8 cellular contexts compared by ENCODE assay signal in genomic region chr5:177592010-177592834, GRCh38. TPM values are rescaled to one million over a fixed set of nuclear protein-coding genes. Genes with fewer than 3 reads are reported as not detected.
DNase-seq lines count a peak whose midpoint lies in the region; ATAC-seq, FAIRE-seq and TF ChIP-seq lines count a peak whose summit lies in the region.

Gene TMED9 (plus strand): TSS chr5:177592203. CDS start chr5:177592215, 12 bp downstream.

- peak; percentile 85 for FAIRE-seq in endothelial cell of umbilical vein (lab: Jason Lieb, UNC)

- no peaks in the 10 kb centered on the region for H3K9me3 ChIP-seq in OCI-LY1 (ENCODE audit: low read length)
- no peaks in the 10 kb centered on the region for H3K9me3 ChIP-seq in endothelial cell of umbilical vein (replicated peaks; ENCODE audit: control insufficient read depth, insufficient read depth, low read length)

- H3K79me2 ChIP-seq in OCI-LY1 (ENCODE audit: insufficient read depth, low read length) (peaks cover 5% of the 10 kb centered on the region; the same call in 1 of the 2 replicates), endothelial cell of umbilical vein (ENCODE audit: control insufficient read depth, insufficient read depth, low read length) (peaks cover 23% of the 10 kb centered on the region)

- intact Hi-C loops in endothelial cell of umbilical vein (cut with micrococcal nuclease): loop anchor here (1.0 to 10.0 kb wide), 4 partner anchors 8 to 1207 kb away; partner anchors contain the start of genes B4GALT7, FAM193B, HIGD2A and NOP16

- POLR2A ChIA-PET in endothelial cell of umbilical vein (lab: Charles Lee): no interaction called here

- BruUV-seq in endothelial cell of umbilical vein (replicated peaks; lab: Mats Ljungman, UMichigan): TSS peak; percentile 52

- H3K4me1 ChIP-seq in OCI-LY1 (ENCODE audit: insufficient read depth, low read length, severe bottlenecking) (peaks cover 16% of the 10 kb centered on the region), endothelial cell of umbilical vein (ENCODE audit: control insufficient read depth, extremely low read depth, insufficient read depth, low read length) (peaks cover 9% of the 10 kb centered on the region)

- H3K4me2 ChIP-seq in OCI-LY1 (ENCODE audit: low read length) (peak within 1 kb of the TSS; percentile 75), endothelial cell of umbilical vein (ENCODE audit: insufficient read depth, low read length) (peak within 1 kb of the TSS; percentile 67)

- H3K27ac ChIP-seq in OCI-LY1 (ENCODE audit: low read depth, low read length, poor library complexity, severe bottlenecking) (peak within 1 kb of the TSS; percentile 72), endothelial cell of umbilical vein (ENCODE audit: insufficient read depth, low read depth, low read length) (peak within 1 kb of the TSS; percentile 64)

- TF ChIP-seq POLR2A in endothelial cell of umbilical vein (IDR thresholded peaks at IDR 0.05; ENCODE audit: low read depth, low read length): peak; percentile 96

- DNase-seq in CMK (ENCODE audit: low read depth): peak; percentile 50
- DNase-seq in activated T-cell treated with anti-CD3 and anti-CD28 coated beads for 1 hour (ENCODE audit: low read depth): peak; percentile 74
- peak; percentile 92 for DNase-seq in endothelial cell of umbilical vein (ENCODE audit: low read depth, low spot score)
- DNase-seq in midbrain (lab: John Stamatoyannopoulos, UW): peak; percentile 80
- DNase-seq in stimulated activated CD8-positive, alpha-beta memory T cell treated with anti-CD3 and anti-CD28 coated beads, Interleukin-15, amount 100 ng/mL, for 48 hours (ENCODE audit: low read depth in 2 of 2): peak; percentile 86 to 89

- H3F3A ChIP-seq in OCI-LY1 (ENCODE audit: insufficient read depth, low read length): no peaks in the 10 kb centered on the region

- no peak for TF ChIP-seq CTCF in OCI-LY1 (IDR thresholded peaks at IDR 0.05; ENCODE audit: low read length)
- TF ChIP-seq CTCF in endothelial cell of umbilical vein (IDR thresholded peaks at IDR 0.05; ENCODE audit: extremely low read depth in 1 of 2, insufficient read depth in 1 of 2, low read depth in 1 of 2, low read length in 2 of 2): no peak

- H3K27me3 ChIP-seq in OCI-LY1 (ENCODE audit: insufficient read depth, low read length) (no peaks in the 10 kb centered on the region), endothelial cell of umbilical vein (ENCODE audit: control insufficient read depth in 2 of 2, insufficient read depth in 2 of 2, low read length in 2 of 2) (peaks cover 13 to 33% of the 10 kb centered on the region in 2 experiments)

- ATAC-seq in GM19397 (IDR thresholded peaks at IDR 0.05; ENCODE audit: unreplicated experiment): peak; percentile 95
- peak; percentile 92 for ATAC-seq in HG03565 (IDR thresholded peaks at IDR 0.05; ENCODE audit: unreplicated experiment)

- no peaks in the 10 kb centered on the region for H3K9me1 ChIP-seq in endothelial cell of umbilical vein (replicated peaks; ENCODE audit: control insufficient read depth, extremely low read depth, insufficient read depth, low read length)

- no peaks in the 10 kb centered on the region for H3K9me2 ChIP-seq in OCI-LY1 (ENCODE audit: low read depth, low read length)

- H2AFZ ChIP-seq in OCI-LY1 (ENCODE audit: low read length) (peak within 1 kb of the TSS; percentile 19; the same call in 1 of the 2 replicates), endothelial cell of umbilical vein (ENCODE audit: low read depth, low read length) (peak within 1 kb of the TSS; percentile 80)

- H4K20me1 ChIP-seq in OCI-LY1 (ENCODE audit: insufficient read depth, low read length) (no peaks in the 10 kb centered on the region), endothelial cell of umbilical vein (replicated peaks; ENCODE audit: control insufficient read depth, extremely low read depth, insufficient read depth, low read length) (no peaks in the 10 kb centered on the region)

- CTCF ChIA-PET in endothelial cell of umbilical vein (lab: Charles Lee): interaction anchor here (1.0 to 3.2 kb wide), 3 partner anchors 15 to 46 kb away, joined by 3 to 15 read pairs (median 5); no protein-coding TSS in a partner anchor

- H3K4me3 ChIP-seq in OCI-LY1 (ENCODE audit: low read depth, low read length, poor library complexity, severe bottlenecking) (peak within 1 kb of the TSS; percentile 99), endothelial cell of umbilical vein (replicated peaks in 1 of 3; ENCODE audit: insufficient read depth in 1 of 3, low read depth in 1 of 3, low read length in 3 of 3) (peak within 1 kb of the TSS; percentile 72 to 92 (median 90))

- H3K36me3 ChIP-seq in OCI-LY1 (ENCODE audit: insufficient read depth, low read length): peaks cover 40% of the 10 kb centered on the region
- H3K36me3 ChIP-seq in endothelial cell of umbilical vein (ENCODE audit: control insufficient read depth in 2 of 2, extremely low read depth in 1 of 2, insufficient read depth in 2 of 2, low read length in 2 of 2): peaks cover 16 to 33% of the 10 kb centered on the region in 2 experiments

- H3K9ac ChIP-seq in OCI-LY1 (ENCODE audit: low read length) (peak within 1 kb of the TSS; percentile 98), endothelial cell of umbilical vein (replicated peaks; ENCODE audit: extremely low read depth, insufficient read depth, low read length) (peak within 1 kb of the TSS; percentile 91)

- dilution Hi-C loops in endothelial cell of umbilical vein (cut with MboI; ENCODE audit: extremely low pct_ligation_motif_present, low sequenced_read_pairs): no loop called here

TF ChIP-seq in endothelial cell of umbilical vein, 7 proteins besides CTCF, POLR2A, EP300 and RAD21:
- TF ChIP-seq GATA2 (IDR thresholded peaks at IDR 0.05; ENCODE audit: insufficient read depth, insufficient read length, low read depth, low read length) (no peak), POLR2AphosphoS5 (IDR thresholded peaks at IDR 0.05; ENCODE audit: insufficient read depth, low read depth, low read length) (peak; percentile 95), FOS (IDR thresholded peaks at IDR 0.05; ENCODE audit: borderline replicate concordance, insufficient read depth, low read length) (no peak), MAX (IDR thresholded peaks at IDR 0.05; ENCODE audit: insufficient read depth, insufficient read length) (no peak), EZH2 (IDR thresholded peaks at IDR 0.05; ENCODE audit: borderline replicate concordance, low read depth, low read length, severe bottlenecking) (no peak), MYC (IDR thresholded peaks at IDR 0.05; ENCODE audit: low read depth, low read length) (peak; percentile 47), JUN (IDR thresholded peaks at IDR 0.05; ENCODE audit: borderline replicate concordance, insufficient read depth, insufficient read length, low read depth) (no peak)

RNA-seq across cellular contexts. Expression of gene TMED9, which starts in this region (rescaled TPM):
- total RNA-seq in endothelial cell of umbilical vein: 286 and 291 TPM in 2 replicates
- polyA plus RNA-seq in endothelial cell of umbilical vein: 314 and 331 TPM in 2 replicates
- 413 and 420 TPM in 2 replicates for polyA plus RNA-seq in endothelial cell of umbilical vein (2011; cell fraction: cytosol; rRNA removed)
- 160 and 161 TPM in 2 replicates for polyA plus RNA-seq in endothelial cell of umbilical vein (2011; cell fraction: nucleus; rRNA removed)
- polyA plus RNA-seq in endothelial cell of umbilical vein (2012): 279 and 302 TPM in 2 replicates
- 266 and 285 TPM in 2 replicates for polyA minus RNA-seq in endothelial cell of umbilical vein
- 47.3 TPM for polyA minus RNA-seq in endothelial cell of umbilical vein (2011; cell fraction: cytosol; rRNA and poly(A)+ RNA removed)
- 59.5 and 68.2 TPM in 2 replicates for polyA minus RNA-seq in endothelial cell of umbilical vein (2011; cell fraction: nucleus; rRNA and poly(A)+ RNA removed)

Comparison
In these comparisons a context has a peak if more than half of its experiments do, and no peak if none do; other contexts are left out.
1. Peak in every context shown above with its lines: DNase-seq, ATAC-seq, H3K4me3 ChIP-seq and H3K27ac ChIP-seq.